24 cellular contexts compared by ENCODE assay signal in genomic region chr20:38968090-38968489, GRCh38.
"Had no signal": no experiment of that assay in that cellular context is flagged by ENCODE, and none has a peak within 500 bp of the region (broad histone marks: within the 10 kb centered on the region; RNA-seq: fewer than 3 reads in every experiment).

No MANE protein-coding gene starts in this region.

- H3K27ac ChIP-seq: ascending aorta, body of pancreas had no signal

- DNase-seq: activated B cell treated with CpG ODN at 0.5 μM for 24 hours; activated CD4-positive, alpha-beta T cell treated with anti-CD3 and anti-CD28 coated beads for 1 hour; activated CD4-positive, alpha-beta T cell treated with anti-CD3 and anti-CD28 coated beads, Interleukin-2, amount 10 ng/mL, durations not matched to agents 24 days and 14 days; activated CD4-positive, alpha-beta T cell treated with anti-CD3 and anti-CD28 coated beads, Interleukin-2, amount 50 U/mL, for 48 hours; activated CD8-positive, alpha-beta memory T cell treated with anti-CD3 and anti-CD28 coated beads, Interleukin-2, amount 10 ng/mL, durations not matched to agents 7 days and 5 days; activated effector memory CD4-positive, alpha-beta T cell treated with Interleukin-2 at 50 U/mL for 16 hours; activated naive CD4-positive, alpha-beta T cell; activated T-cell treated with anti-CD3 and anti-CD28 coated beads, Interleukin-2, amount 50 U/mL, for 24 hours; amniotic stem cell; body of pancreas; Kasumi-1; KBM-7; NCI-H1048; NCI-H1930; NCI-H2171; NCI-H2227 treated with DMSO at 0.1 percent for 48 hours; NCI-H526; NCI-H82; SIG-M5; T-helper 17 cell; T-helper 9 cell had no signal

- H3K4me3 ChIP-seq: ascending aorta, body of pancreas had no signal

- ATAC-seq: activated CD8-positive, alpha-beta memory T cell treated with anti-CD3 and anti-CD28 coated beads, Interleukin-2, amount 10 ng/mL, durations not matched to agents 7 days and 5 days; body of pancreas; T-helper 17 cell had no signal

- H3K27ac Mint-ChIP-seq: activated B cell treated with CpG ODN at 0.5 μM for 24 hours; activated CD4-positive, alpha-beta T cell treated with anti-CD3 and anti-CD28 coated beads, Interleukin-2, amount 10 ng/mL, durations not matched to agents 24 days and 14 days; activated CD8-positive, alpha-beta memory T cell treated with anti-CD3 and anti-CD28 coated beads, Interleukin-2, amount 10 ng/mL, durations not matched to agents 7 days and 5 days; activated naive CD4-positive, alpha-beta T cell treated with anti-CD3 and anti-CD28 coated beads, Interleukin-2, amount 50 U/mL, for 24 hours; activated T-cell treated with anti-CD3 and anti-CD28 coated beads, Interleukin-2, amount 50 U/mL, for 24 hours; activated T-helper 1 cell treated with anti-CD3 and anti-CD28 coated beads, Interleukin-12 subunit alpha, Interleukin-12 subunit beta, Interleukin-2, Interleukin-4 antibody, amounts not matched to agents 30 ng/mL and 10 ng/mL and 1 ng/mL, durations not matched to agents 14 hours and 24 hours and 36 hours; T-helper 17 cell had no signal

- H3K9me3 ChIP-seq: ascending aorta, body of pancreas had no signal

- H3K27me3 Mint-ChIP-seq: activated B cell treated with CpG ODN at 0.5 μM for 24 hours; activated CD4-positive, alpha-beta T cell treated with anti-CD3 and anti-CD28 coated beads, Interleukin-2, amount 10 ng/mL, durations not matched to agents 24 days and 14 days; activated CD8-positive, alpha-beta memory T cell treated with anti-CD3 and anti-CD28 coated beads, Interleukin-2, amount 10 ng/mL, durations not matched to agents 7 days and 5 days; activated naive CD4-positive, alpha-beta T cell treated with anti-CD3 and anti-CD28 coated beads, Interleukin-2, amount 50 U/mL, for 24 hours; activated T-cell treated with anti-CD3 and anti-CD28 coated beads, Interleukin-2, amount 50 U/mL, for 24 hours; T-helper 17 cell had no signal

- H3K4me3 Mint-ChIP-seq: activated B cell treated with CpG ODN at 0.5 μM for 24 hours; activated CD4-positive, alpha-beta T cell treated with anti-CD3 and anti-CD28 coated beads, Interleukin-2, amount 10 ng/mL, durations not matched to agents 24 days and 14 days; activated CD8-positive, alpha-beta memory T cell treated with anti-CD3 and anti-CD28 coated beads, Interleukin-2, amount 10 ng/mL, durations not matched to agents 7 days and 5 days; activated naive CD4-positive, alpha-beta T cell treated with anti-CD3 and anti-CD28 coated beads, Interleukin-2, amount 50 U/mL, for 24 hours; activated T-cell treated with anti-CD3 and anti-CD28 coated beads, Interleukin-2, amount 50 U/mL, for 24 hours; activated T-helper 1 cell treated with anti-CD3 and anti-CD28 coated beads, Interleukin-12 subunit alpha, Interleukin-12 subunit beta, Interleukin-2, Interleukin-4 antibody, amounts not matched to agents 30 ng/mL and 10 ng/mL and 1 ng/mL, durations not matched to agents 14 hours and 24 hours and 36 hours; T-helper 17 cell had no signal

- H3K9me3 Mint-ChIP-seq: activated B cell treated with CpG ODN at 0.5 μM for 24 hours; activated CD4-positive, alpha-beta T cell treated with anti-CD3 and anti-CD28 coated beads, Interleukin-2, amount 10 ng/mL, durations not matched to agents 24 days and 14 days; activated naive CD4-positive, alpha-beta T cell treated with anti-CD3 and anti-CD28 coated beads, Interleukin-2, amount 50 U/mL, for 24 hours; activated T-cell treated with anti-CD3 and anti-CD28 coated beads, Interleukin-2, amount 50 U/mL, for 24 hours; activated T-helper 1 cell treated with anti-CD3 and anti-CD28 coated beads, Interleukin-12 subunit alpha, Interleukin-12 subunit beta, Interleukin-2, Interleukin-4 antibody, amounts not matched to agents 30 ng/mL and 10 ng/mL and 1 ng/mL, durations not matched to agents 14 hours and 24 hours and 36 hours had no signal

- H3K27me3 ChIP-seq: ascending aorta, body of pancreas had no signal
